Comparison of ENCODE assay signal across 1 cellular context in genomic region chr12:71685961-71686657, GRCh38.
TF ChIP-seq lines count a peak whose summit lies in the region.

TSS of gene TMEM19 (plus strand) at chr12:71686082. CDS start at chr12:71686681, 599 bp downstream.

TF ChIP-seq in K562, 482 proteins besides CTCF, POLR2A, EP300 and RAD21 (continued from another document and continues in another):
- TF ChIP-seq, protein P1, sequence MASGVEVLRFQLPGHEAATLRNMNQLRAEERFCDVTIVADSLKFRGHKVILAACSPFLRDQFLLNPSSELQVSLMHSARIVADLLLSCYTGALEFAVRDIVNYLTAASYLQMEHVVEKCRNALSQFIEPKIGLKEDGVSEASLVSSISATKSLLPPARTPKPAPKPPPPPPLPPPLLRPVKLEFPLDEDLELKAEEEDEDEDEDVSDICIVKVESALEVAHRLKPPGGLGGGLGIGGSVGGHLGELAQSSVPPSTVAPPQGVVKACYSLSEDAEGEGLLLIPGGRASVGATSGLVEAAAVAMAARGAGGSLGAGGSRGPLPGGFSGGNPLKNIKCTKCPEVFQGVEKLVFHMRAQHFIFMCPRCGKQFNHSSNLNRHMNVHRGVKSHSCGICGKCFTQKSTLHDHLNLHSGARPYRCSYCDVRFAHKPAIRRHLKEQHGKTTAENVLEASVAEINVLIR (CRISPR knock-in tag; IDR thresholded peaks at IDR 0.05) = 0 out of 2 replicates have a peak, but pooled peaks have one; percentile 10
- no peak for TF ChIP-seq FOS (IDR thresholded peaks at IDR 0.05; ENCODE audit: extremely low read depth, insufficient read length)
- no peak for TF ChIP-seq SRSF1 (IDR thresholded peaks at IDR 0.05; ENCODE audit: low read depth, low read length)
- no peak for TF ChIP-seq SAP30 (IDR thresholded peaks at IDR 0.05; ENCODE audit: borderline replicate concordance, insufficient read depth, low read depth, low read length, poor library complexity, severe bottlenecking)
- no peak for TF ChIP-seq SMARCB1 (IDR thresholded peaks at IDR 0.05; ENCODE audit: insufficient read length, low read depth)
- TF ChIP-seq STAT5B (CRISPR knock-in tag; IDR thresholded peaks at IDR 0.05) = no peak
- peak; percentile 23; the same call in 1 of the 2 replicates for TF ChIP-seq ZKSCAN1 (IDR thresholded peaks at IDR 0.05; ENCODE audit: low read depth, low read length)
- TF ChIP-seq ZNF696 (CRISPR knock-in tag; conservative IDR thresholded peaks at IDR 0.05) = no peak
- no peak for TF ChIP-seq SNIP1 (IDR thresholded peaks at IDR 0.05; ENCODE audit: low read depth)
- TF ChIP-seq RBM39 (optimal IDR thresholded peaks at IDR 0.05; ENCODE audit: low read depth, low read length) = no peak
- TF ChIP-seq, protein P2, sequence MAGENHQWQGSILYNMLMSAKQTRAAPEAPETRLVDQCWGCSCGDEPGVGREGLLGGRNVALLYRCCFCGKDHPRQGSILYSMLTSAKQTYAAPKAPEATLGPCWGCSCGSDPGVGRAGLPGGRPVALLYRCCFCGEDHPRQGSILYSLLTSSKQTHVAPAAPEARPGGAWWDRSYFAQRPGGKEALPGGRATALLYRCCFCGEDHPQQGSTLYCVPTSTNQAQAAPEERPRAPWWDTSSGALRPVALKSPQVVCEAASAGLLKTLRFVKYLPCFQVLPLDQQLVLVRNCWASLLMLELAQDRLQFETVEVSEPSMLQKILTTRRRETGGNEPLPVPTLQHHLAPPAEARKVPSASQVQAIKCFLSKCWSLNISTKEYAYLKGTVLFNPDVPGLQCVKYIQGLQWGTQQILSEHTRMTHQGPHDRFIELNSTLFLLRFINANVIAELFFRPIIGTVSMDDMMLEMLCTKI (IDR thresholded peaks at IDR 0.05; ENCODE audit: partially characterized antibody) = no peak
- TF ChIP-seq CHCHD3 (CRISPR knock-in tag; IDR thresholded peaks at IDR 0.05) = no peak
- TF ChIP-seq KLF13 (tag; IDR thresholded peaks at IDR 0.05; ENCODE audit: borderline replicate concordance, low read depth) = peak; percentile 50; the same call in 1 of the 2 replicates
- TF ChIP-seq UBTF (IDR thresholded peaks at IDR 0.05; ENCODE audit: borderline replicate concordance in 1 of 2, low read depth in 2 of 2, low read length in 2 of 2) = peak; percentile 100
- no peak for TF ChIP-seq HDAC6 (IDR thresholded peaks at IDR 0.05; ENCODE audit: low read depth, low read length)
- TF ChIP-seq CXXC5 (CRISPR knock-in tag; IDR thresholded peaks at IDR 0.05) = peak; percentile 94
- TF ChIP-seq ZNF23 (CRISPR knock-in tag; IDR thresholded peaks at IDR 0.05) = no peak
- TF ChIP-seq, protein P3, sequence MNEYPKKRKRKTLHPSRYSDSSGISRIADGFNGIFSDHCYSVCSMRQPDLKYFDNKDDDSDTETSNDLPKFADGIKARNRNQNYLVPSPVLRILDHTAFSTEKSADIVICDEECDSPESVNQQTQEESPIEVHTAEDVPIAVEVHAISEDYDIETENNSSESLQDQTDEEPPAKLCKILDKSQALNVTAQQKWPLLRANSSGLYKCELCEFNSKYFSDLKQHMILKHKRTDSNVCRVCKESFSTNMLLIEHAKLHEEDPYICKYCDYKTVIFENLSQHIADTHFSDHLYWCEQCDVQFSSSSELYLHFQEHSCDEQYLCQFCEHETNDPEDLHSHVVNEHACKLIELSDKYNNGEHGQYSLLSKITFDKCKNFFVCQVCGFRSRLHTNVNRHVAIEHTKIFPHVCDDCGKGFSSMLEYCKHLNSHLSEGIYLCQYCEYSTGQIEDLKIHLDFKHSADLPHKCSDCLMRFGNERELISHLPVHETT (CRISPR knock-in tag; conservative IDR thresholded peaks at IDR 0.05 in 1 of 2, IDR thresholded peaks at IDR 0.05 in 1 of 2) = peak in 1 of 2 experiments; percentile 70; a peak in 2 of 4 replicates
- no peak for TF ChIP-seq IRF9 (tag; IDR thresholded peaks at IDR 0.05)
- TF ChIP-seq DDX20 (tag; IDR thresholded peaks at IDR 0.05; ENCODE audit: low read depth) = no peak
- TF ChIP-seq, protein P4, sequence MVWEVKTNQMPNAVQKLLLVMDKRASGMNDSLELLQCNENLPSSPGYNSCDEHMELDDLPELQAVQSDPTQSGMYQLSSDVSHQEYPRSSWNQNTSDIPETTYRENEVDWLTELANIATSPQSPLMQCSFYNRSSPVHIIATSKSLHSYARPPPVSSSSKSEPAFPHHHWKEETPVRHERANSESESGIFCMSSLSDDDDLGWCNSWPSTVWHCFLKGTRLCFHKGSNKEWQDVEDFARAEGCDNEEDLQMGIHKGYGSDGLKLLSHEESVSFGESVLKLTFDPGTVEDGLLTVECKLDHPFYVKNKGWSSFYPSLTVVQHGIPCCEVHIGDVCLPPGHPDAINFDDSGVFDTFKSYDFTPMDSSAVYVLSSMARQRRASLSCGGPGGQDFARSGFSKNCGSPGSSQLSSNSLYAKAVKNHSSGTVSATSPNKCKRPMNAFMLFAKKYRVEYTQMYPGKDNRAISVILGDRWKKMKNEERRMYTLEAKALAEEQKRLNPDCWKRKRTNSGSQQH (CRISPR knock-in tag; IDR thresholded peaks at IDR 0.05) = no peak
- peak; percentile 92 for TF ChIP-seq RBBP5 (IDR thresholded peaks at IDR 0.05; ENCODE audit: borderline replicate concordance, insufficient read depth, low read length, poor library complexity, severe bottlenecking)
- TF ChIP-seq PML (IDR thresholded peaks at IDR 0.05; ENCODE audit: low read length) = peak; percentile 63
- TF ChIP-seq ETV5 (CRISPR knock-in tag; IDR thresholded peaks at IDR 0.05; ENCODE audit: low read depth) = peak; percentile 44; the same call in 1 of the 2 replicates
- no peak for TF ChIP-seq ARID3B (CRISPR knock-in tag; IDR thresholded peaks at IDR 0.05; ENCODE audit: borderline replicate concordance)
- TF ChIP-seq ATF4 (CRISPR knock-in tag; IDR thresholded peaks at IDR 0.05) = 0 out of 2 replicates have a peak, but pooled peaks have one; percentile 36
- TF ChIP-seq ETV1 (tag; conservative IDR thresholded peaks at IDR 0.05; ENCODE audit: low read depth) = peak; percentile 63; the same call in 1 of the 2 replicates
- TF ChIP-seq POLR2B (IDR thresholded peaks at IDR 0.05; ENCODE audit: low read depth, partially characterized antibody) = peak; percentile 78
- TF ChIP-seq KLF1 (tag; IDR thresholded peaks at IDR 0.05) = no peak
- no peak for TF ChIP-seq HCFC1 (IDR thresholded peaks at IDR 0.05; ENCODE audit: low read depth, low read length)
- TF ChIP-seq THRA (IDR thresholded peaks at IDR 0.05) = no peak
- TF ChIP-seq, protein P5, sequence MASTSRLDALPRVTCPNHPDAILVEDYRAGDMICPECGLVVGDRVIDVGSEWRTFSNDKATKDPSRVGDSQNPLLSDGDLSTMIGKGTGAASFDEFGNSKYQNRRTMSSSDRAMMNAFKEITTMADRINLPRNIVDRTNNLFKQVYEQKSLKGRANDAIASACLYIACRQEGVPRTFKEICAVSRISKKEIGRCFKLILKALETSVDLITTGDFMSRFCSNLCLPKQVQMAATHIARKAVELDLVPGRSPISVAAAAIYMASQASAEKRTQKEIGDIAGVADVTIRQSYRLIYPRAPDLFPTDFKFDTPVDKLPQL (IDR thresholded peaks at IDR 0.05; ENCODE audit: extremely low read depth, insufficient read length) = no peak
- TF ChIP-seq AFF1 (IDR thresholded peaks at IDR 0.05; ENCODE audit: low read depth in 1 of 2, partially characterized antibody in 2 of 2) = peak in 1 of 2 experiments; percentile 23
- no peak for TF ChIP-seq TSC22D4 (tag; IDR thresholded peaks at IDR 0.05)
- TF ChIP-seq MXI1 (IDR thresholded peaks at IDR 0.05; ENCODE audit: low read depth, low read length) = 0 out of 2 replicates have a peak, but pooled peaks have one; percentile 38
- TF ChIP-seq ZZZ3 (IDR thresholded peaks at IDR 0.05) = no peak
